In the genomic region with DNA sequence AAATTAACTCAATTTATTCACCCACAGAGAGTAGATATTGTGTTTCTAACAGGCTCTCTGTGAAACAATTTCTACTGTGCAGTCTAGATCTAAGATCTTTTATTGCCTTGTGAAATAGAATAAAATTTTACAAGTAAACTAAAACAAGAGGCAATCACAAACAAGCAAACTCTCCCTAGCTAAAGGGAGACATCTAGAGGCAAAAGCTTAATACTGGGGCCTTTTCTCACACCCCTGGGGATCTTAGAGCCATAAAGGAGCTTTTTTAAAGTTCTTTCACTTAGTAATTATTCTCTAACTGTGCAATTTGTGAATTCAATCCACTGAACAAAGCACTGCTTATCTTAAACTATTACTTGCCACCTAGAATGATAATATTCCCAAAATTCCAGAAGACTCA, we compare ENCODE assay signal across 11 cellular contexts. TPM values are rescaled to one million over a fixed set of nuclear protein-coding genes. Genes with fewer than 3 reads are reported as not detected.
DNase-seq lines count a peak whose midpoint lies in the region; ATAC-seq, FAIRE-seq and TF ChIP-seq lines count a peak whose summit lies in the region.
"Had no signal": no experiment of that assay in that cellular context is flagged by ENCODE, and none has a peak within 500 bp of the region (broad histone marks: within the 10 kb centered on the region; RNA-seq: fewer than 3 reads in every experiment).

No MANE protein-coding gene starts in this region.

- no peaks in the 10 kb centered on the region for H3K9me3 ChIP-seq in astrocyte (ENCODE audit: insufficient read depth, low read depth, low read length)
- H3K9me3 ChIP-seq in right lobe of liver = no peaks in the 10 kb centered on the region

- DNase-seq in EL (peak; percentile 5), astrocyte (ENCODE audit: low read depth) (no peak), right lobe of liver (no peak), endothelial cell (ENCODE audit: low spot score) (no peak), mucosa of gallbladder (ENCODE audit: low spot score) (no peak)
- no peak for DNase-seq in activated naive CD4-positive, alpha-beta T cell treated with Interleukin-2 at 50 U/mL for 16 hours
- DNase-seq: NCI-H2107; stimulated activated CD4-positive, alpha-beta T cell treated with anti-CD3 and anti-CD28 coated beads, Interleukin-4, amount 100 ng/mL, for 24 hours had no signal

- H3K4me3 Mint-ChIP-seq in astrocyte (ENCODE audit: unreplicated experiment) (no peak overlapping the region), endothelial cell (ENCODE audit: unreplicated experiment) (no peak overlapping the region)

- no peak overlapping the region for H3K4me2 ChIP-seq in astrocyte (ENCODE audit: low read length)

- H4K20me1 ChIP-seq in astrocyte (ENCODE audit: insufficient read depth, low read length) = no peaks in the 10 kb centered on the region

- H2AFZ ChIP-seq in astrocyte (ENCODE audit: low read depth, low read length) = no peak overlapping the region

- no peak overlapping the region for H3K27ac Mint-ChIP-seq in astrocyte (ENCODE audit: unreplicated experiment)
- no peak overlapping the region for H3K27ac Mint-ChIP-seq in endothelial cell (ENCODE audit: unreplicated experiment)

- H3K4me1 ChIP-seq in astrocyte (ENCODE audit: insufficient read depth, low read length) = peaks cover 7% of the 10 kb centered on the region
- H3K4me1 ChIP-seq in right lobe of liver = peaks cover 0 to 9% (median 0%) of the 10 kb centered on the region in 4 donors

- peak; percentile 75 for TF ChIP-seq CTCF in LNCAP (IDR thresholded peaks at IDR 0.05)
- TF ChIP-seq CTCF in astrocyte (IDR thresholded peaks at IDR 0.05; ENCODE audit: insufficient read depth, low read depth, low read length) = peak; percentile 39
- peak; percentile 23 to 66 (median 58) for TF ChIP-seq CTCF in right lobe of liver (IDR thresholded peaks at IDR 0.05)
- no peak for TF ChIP-seq CTCF in endothelial cell (IDR thresholded peaks at IDR 0.05; ENCODE audit: unreplicated experiment)

- H3K27ac ChIP-seq in astrocyte (ENCODE audit: low read depth, low read length) (no peak overlapping the region), right lobe of liver (peak overlapping the region in 1 of 3 donors; percentile 27)

- H3K9ac ChIP-seq in astrocyte (ENCODE audit: low read length) = no peak overlapping the region

- ATAC-seq in right lobe of liver (peak; percentile 73 to 90 (median 86)), HG02973 (IDR thresholded peaks at IDR 0.05; ENCODE audit: unreplicated experiment) (no peak)

- H3K27me3 ChIP-seq in astrocyte (ENCODE audit: insufficient read depth, low read length) (no peaks in the 10 kb centered on the region), right lobe of liver (no peaks in the 10 kb centered on the region)

- FAIRE-seq in astrocyte (lab: Jason Lieb, UNC) = no peak

- H3K4me1 Mint-ChIP-seq in astrocyte (ENCODE audit: low read depth, unreplicated experiment) = peaks cover 13% of the 10 kb centered on the region
- H3K4me1 Mint-ChIP-seq in endothelial cell (ENCODE audit: unreplicated experiment) = no peaks in the 10 kb centered on the region

- H3K79me2 ChIP-seq in astrocyte (ENCODE audit: insufficient read depth, low read length) = no peaks in the 10 kb centered on the region

- H3K36me3 Mint-ChIP-seq in astrocyte (ENCODE audit: low read depth, unreplicated experiment) (peaks cover 8% of the 10 kb centered on the region), endothelial cell (ENCODE audit: low read depth, unreplicated experiment) (peaks cover 16% of the 10 kb centered on the region)

- intact Hi-C loops in right lobe of liver (cut with DNase I) = no loop called here

- H3K27me3 Mint-ChIP-seq in astrocyte (ENCODE audit: low read depth, unreplicated experiment) (no peaks in the 10 kb centered on the region), endothelial cell (ENCODE audit: unreplicated experiment) (peaks cover 1% of the 10 kb centered on the region)

- H3K4me3 ChIP-seq in astrocyte (ENCODE audit: insufficient read depth, low read depth, low read length) (no peak overlapping the region), right lobe of liver (no peak overlapping the region)

- H3K9me3 Mint-ChIP-seq in astrocyte (ENCODE audit: unreplicated experiment) (no peaks in the 10 kb centered on the region), endothelial cell (ENCODE audit: unreplicated experiment) (no peaks in the 10 kb centered on the region)

- TF ChIP-seq POLR2A in right lobe of liver (IDR thresholded peaks at IDR 0.05) = no peak

- peaks cover 14% of the 10 kb centered on the region for H3K36me3 ChIP-seq in astrocyte (ENCODE audit: insufficient read depth, low read length)
- peaks cover 0 to 29% (median 4%) of the 10 kb centered on the region in 4 donors for H3K36me3 ChIP-seq in right lobe of liver

RNA-seq across cellular contexts. Expression of a gene that starts 19.7 kb away (rescaled TPM):
- total RNA-seq in astrocyte (24.9 and 31.1 TPM in 2 replicates), right lobe of liver (10 to 100 TPM; 15.0 to 20.8 (median 18.2) TPM), endothelial cell (ENCODE audit: unreplicated experiment) (35.8 TPM), mucosa of gallbladder (42.4 TPM)

RNA-seq across cellular contexts. Expression of a gene that starts 27.3 kb away (rescaled TPM):
- total RNA-seq in astrocyte (1.7 and 2.6 TPM in 2 replicates), right lobe of liver (1 to 10 TPM in 4 of 6 experiments, under 1 TPM in 2; 0.90 to 1.3 (median 1.1) TPM), endothelial cell (ENCODE audit: unreplicated experiment) (1.4 TPM), mucosa of gallbladder (1.8 TPM)

RNA-seq across cellular contexts. Expression of a gene that starts 27.7 kb away (rescaled TPM):
- total RNA-seq in astrocyte (18.4 and 18.8 TPM in 2 replicates), right lobe of liver (10 to 100 TPM; 10.6 to 22.9 (median 15.7) TPM), endothelial cell (ENCODE audit: unreplicated experiment) (35.6 TPM), mucosa of gallbladder (21.8 TPM)

RNA-seq across cellular contexts. Expression of a gene that starts 59.9 kb away (rescaled TPM):
- total RNA-seq in astrocyte = 4.1 and 5.7 TPM in 2 replicates
- 10 to 100 TPM in 2 of 6 experiments, 1 to 10 TPM in 4; 3.6 to 10.5 (median 6.7) TPM for total RNA-seq in right lobe of liver
- total RNA-seq in endothelial cell (ENCODE audit: unreplicated experiment) = not detected
- 277 TPM for total RNA-seq in mucosa of gallbladder
- total RNA-seq: mononuclear cell had no signal
